17 cellular contexts compared by ENCODE assay signal in the genomic region with DNA sequence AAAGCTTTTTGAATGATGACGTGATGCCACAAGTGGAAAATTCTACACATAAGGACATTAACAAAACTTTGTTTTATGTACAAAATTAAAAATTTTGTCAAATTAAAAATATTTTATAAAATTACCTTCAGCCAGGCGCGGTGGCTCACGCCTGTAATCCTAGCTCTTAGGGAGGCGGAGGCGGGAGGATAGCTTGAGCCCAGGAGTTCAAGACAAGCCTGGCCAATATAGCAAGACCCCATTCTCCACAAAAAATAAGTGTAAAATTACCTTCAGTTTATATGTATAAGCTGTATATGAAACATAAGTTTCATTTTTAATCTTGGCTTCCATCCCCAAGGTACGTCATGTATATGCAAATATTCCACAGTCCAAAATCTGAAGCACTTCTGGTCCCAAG. TPM values are rescaled to one million over a fixed set of nuclear protein-coding genes. Genes with fewer than 3 reads are reported as not detected.
DNase-seq lines count a peak whose midpoint lies in the region; ATAC-seq and TF ChIP-seq lines count a peak whose summit lies in the region.
"Had no signal": no experiment of that assay in that cellular context is flagged by ENCODE, and none has a peak within 500 bp of the region (broad histone marks: within the 10 kb centered on the region; RNA-seq: fewer than 3 reads in every experiment).

No MANE protein-coding gene starts in this region.

- WGBS in spleen, 5 donors = 94 to 99% (median 98%) methylated on average over 7 of the region's 7 CpGs

- H3K4me3 Mint-ChIP-seq in chondrocyte (ENCODE audit: unreplicated experiment) (no peak overlapping the region), osteocyte (ENCODE audit: unreplicated experiment) (no peak overlapping the region)
- no peak overlapping the region for H3K4me3 Mint-ChIP-seq in stimulated activated memory B cell treated with anti-CD40 and anti-IgM and Interleukin-4, amounts not matched to agents 10 μg/mL and 1 μg/mL and 100 μg/mL, for 72 hours
- H3K4me3 Mint-ChIP-seq: CD4-positive, alpha-beta memory T cell; GM23338; H9; HFFc6 had no signal

- ATAC-seq in stimulated activated memory B cell treated with anti-CD40 and anti-IgM and Interleukin-4, amounts not matched to agents 10 μg/mL and 1 μg/mL and 100 μg/mL, for 72 hours = no peak
- ATAC-seq: GM23338, HCT116 had no signal

- peaks cover 22% of the 10 kb centered on the region for H3K36me3 Mint-ChIP-seq in chondrocyte (ENCODE audit: low read depth)
- peaks cover 30% of the 10 kb centered on the region for H3K36me3 Mint-ChIP-seq in osteocyte (ENCODE audit: unreplicated experiment)
- H3K36me3 Mint-ChIP-seq in stimulated activated memory B cell treated with anti-CD40 and anti-IgM and Interleukin-4, amounts not matched to agents 10 μg/mL and 1 μg/mL and 100 μg/mL, for 72 hours = peaks cover 67% of the 10 kb centered on the region

- H3K4me1 Mint-ChIP-seq in chondrocyte (ENCODE audit: low read depth) (peaks cover 45% of the 10 kb centered on the region), osteocyte (ENCODE audit: unreplicated experiment) (peaks cover 39% of the 10 kb centered on the region)
- H3K4me1 Mint-ChIP-seq in stimulated activated memory B cell treated with anti-CD40 and anti-IgM and Interleukin-4, amounts not matched to agents 10 μg/mL and 1 μg/mL and 100 μg/mL, for 72 hours = no peaks in the 10 kb centered on the region
- H3K4me1 Mint-ChIP-seq: GM23338, H9 had no signal

- DNase-seq in chondrocyte (ENCODE audit: low spot score) (no peak), osteocyte (ENCODE audit: extremely low spot score, unreplicated experiment) (no peak), RKO (ENCODE audit: low spot score) (no peak), spleen (no peak)
- DNase-seq: C1 segment of cervical spinal cord; CD4-positive, alpha-beta memory T cell; COR-L47; DMS79; EL; GDM1; H9; HFFc6 had no signal

- H3K27ac Mint-ChIP-seq in chondrocyte (ENCODE audit: unreplicated experiment) = peak overlapping the region; percentile 86
- H3K27ac Mint-ChIP-seq in osteocyte (ENCODE audit: unreplicated experiment) = peak overlapping the region; percentile 56
- H3K27ac Mint-ChIP-seq in stimulated activated memory B cell treated with anti-CD40 and anti-IgM and Interleukin-4, amounts not matched to agents 10 μg/mL and 1 μg/mL and 100 μg/mL, for 72 hours = no peak overlapping the region
- H3K27ac Mint-ChIP-seq: GM23338, H9 had no signal

- no peaks in the 10 kb centered on the region for H3K4me1 ChIP-seq in HEK293 (ENCODE audit: control insufficient read depth, insufficient read depth, low read length)
- peaks cover 0 to 10% (median 0%) of the 10 kb centered on the region in 6 donors for H3K4me1 ChIP-seq in spleen

- H3K27me3 ChIP-seq in spleen (replicated peaks in 1 of 7) = no peaks in the 10 kb centered on the region

- H3K9me3 Mint-ChIP-seq in chondrocyte (ENCODE audit: low read depth) = no peaks in the 10 kb centered on the region
- H3K9me3 Mint-ChIP-seq in osteocyte (ENCODE audit: unreplicated experiment) = no peaks in the 10 kb centered on the region
- no peaks in the 10 kb centered on the region for H3K9me3 Mint-ChIP-seq in stimulated activated memory B cell treated with anti-CD40 and anti-IgM and Interleukin-4, amounts not matched to agents 10 μg/mL and 1 μg/mL and 100 μg/mL, for 72 hours
- H3K9me3 Mint-ChIP-seq: CD4-positive, alpha-beta memory T cell; GM23338; H9; HFFc6 had no signal

- H3K36me3 ChIP-seq in HEK293 (ENCODE audit: control insufficient read depth in 2 of 2, insufficient read depth in 1 of 2, low read length in 2 of 2) (peaks cover 32 to 35% of the 10 kb centered on the region in 2 experiments), spleen (peaks cover 0 to 100% (median 58%) of the 10 kb centered on the region in 6 donors)

- TF ChIP-seq POLR2A in spleen (IDR thresholded peaks at IDR 0.05) = no peak

- TF ChIP-seq CTCF in HEK293 (tag by site-specific recombination; IDR thresholded peaks at IDR 0.05) (no peak), VCaP (conservative IDR thresholded peaks at IDR 0.05) (no peak), chondrocyte (IDR thresholded peaks at IDR 0.05) (no peak), osteocyte (IDR thresholded peaks at IDR 0.05) (no peak), spleen (IDR thresholded peaks at IDR 0.05 in 8 of 11, conservative IDR thresholded peaks at IDR 0.05 in 3 of 11) (no peak)

- H3K27me3 Mint-ChIP-seq in chondrocyte (ENCODE audit: low read depth) (no peaks in the 10 kb centered on the region), osteocyte (ENCODE audit: unreplicated experiment) (no peaks in the 10 kb centered on the region)
- no peaks in the 10 kb centered on the region for H3K27me3 Mint-ChIP-seq in stimulated activated memory B cell treated with anti-CD40 and anti-IgM and Interleukin-4, amounts not matched to agents 10 μg/mL and 1 μg/mL and 100 μg/mL, for 72 hours
- H3K27me3 Mint-ChIP-seq: CD4-positive, alpha-beta memory T cell had no signal

- no peak overlapping the region for H3K27ac ChIP-seq in HEK293 (ENCODE audit: extremely low read depth, low read depth, low read length)
- H3K27ac ChIP-seq in VCaP = peak overlapping the region; percentile 89
- H3K27ac ChIP-seq in spleen = no peak overlapping the region

- intact Hi-C loops in spleen (cut with DNase I; ENCODE audit: low total_unique reads) = no loop called here

- POLR2A ChIA-PET in HEK293 (lab: Yijun Ruan, JAX) = no interaction called here

- no peak overlapping the region for H3K4me3 ChIP-seq in HEK293 (ENCODE audit: low read depth, low read length)
- H3K4me3 ChIP-seq in spleen = no peak overlapping the region
- H3K4me3 ChIP-seq: GM23338 had no signal

- CTCF ChIA-PET in HEK293 (lab: Yijun Ruan, JAX) = interaction anchor here (0.6 to 2.4 kb wide), 3 partner anchors 9 to 69 kb away, joined by 3 to 9 read pairs (median 4); no protein-coding TSS in a partner anchor

- H3K9me3 ChIP-seq in HEK293 (ENCODE audit: control insufficient read depth, insufficient read depth, low read depth, low read length) = no peaks in the 10 kb centered on the region
- no peaks in the 10 kb centered on the region for H3K9me3 ChIP-seq in spleen

TF ChIP-seq in HEK293, 187 proteins besides CTCF, POLR2A, EP300 and RAD21:
- TF ChIP-seq ZNF660 (tag by site-specific recombination; IDR thresholded peaks at IDR 0.05) (no peak), ZNF701 (tag by site-specific recombination; IDR thresholded peaks at IDR 0.05) (no peak), ZNF175 (tag by site-specific recombination; IDR thresholded peaks at IDR 0.05) (no peak), ZXDB (tag by site-specific recombination; IDR thresholded peaks at IDR 0.05) (no peak), ZNF121 (tag by site-specific recombination; IDR thresholded peaks at IDR 0.05) (peak; percentile 75; the same call in 1 of the 2 replicates)
- TF ChIP-seq, protein P1, sequence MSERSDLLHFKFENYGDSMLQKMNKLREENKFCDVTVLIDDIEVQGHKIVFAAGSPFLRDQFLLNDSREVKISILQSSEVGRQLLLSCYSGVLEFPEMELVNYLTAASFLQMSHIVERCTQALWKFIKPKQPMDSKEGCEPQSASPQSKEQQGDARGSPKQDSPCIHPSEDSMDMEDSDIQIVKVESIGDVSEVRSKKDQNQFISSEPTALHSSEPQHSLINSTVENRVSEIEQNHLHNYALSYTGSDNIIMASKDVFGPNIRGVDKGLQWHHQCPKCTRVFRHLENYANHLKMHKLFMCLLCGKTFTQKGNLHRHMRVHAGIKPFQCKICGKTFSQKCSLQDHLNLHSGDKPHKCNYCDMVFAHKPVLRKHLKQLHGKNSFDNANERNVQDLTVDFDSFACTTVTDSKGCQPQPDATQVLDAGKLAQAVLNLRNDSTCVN (tag by site-specific recombination; optimal IDR thresholded peaks at IDR 0.05) = no peak
- TF ChIP-seq, protein P2, sequence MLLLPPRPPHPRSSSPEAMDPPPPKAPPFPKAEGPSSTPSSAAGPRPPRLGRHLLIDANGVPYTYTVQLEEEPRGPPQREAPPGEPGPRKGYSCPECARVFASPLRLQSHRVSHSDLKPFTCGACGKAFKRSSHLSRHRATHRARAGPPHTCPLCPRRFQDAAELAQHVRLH (tag by site-specific recombination; IDR thresholded peaks at IDR 0.05) = no peak

RNA-seq across cellular contexts. Expression of a gene that starts 40.9 kb away (rescaled TPM):
- 32.0 to 42.9 TPM (median 40.0 TPM) in 3 replicates for total RNA-seq in chondrocyte
- total RNA-seq in osteocyte = 32.5 and 35.4 TPM in 2 replicates
- 10 to 100 TPM; 12.9 to 21.9 (median 17.2) TPM for total RNA-seq in spleen
- polyA plus RNA-seq in spleen = 10 to 100 TPM; 17.4 to 19.0 (median 18.7) TPM

RNA-seq across cellular contexts. Expression of a gene that starts 57.0 kb away (rescaled TPM):
- total RNA-seq in chondrocyte (1.5 to 4.6 TPM (median 1.9 TPM) in 3 replicates), osteocyte (2.4 and 2.6 TPM in 2 replicates), spleen (10 to 100 TPM in 5 of 7 donors, 1 to 10 TPM in 2; 9.5 to 18.6 (median 11.0) TPM)
- polyA plus RNA-seq in spleen = 1 to 10 TPM; 2.2 to 3.9 (median 2.5) TPM
